ENCODE assay signal across 17 cellular contexts in the genomic region with DNA sequence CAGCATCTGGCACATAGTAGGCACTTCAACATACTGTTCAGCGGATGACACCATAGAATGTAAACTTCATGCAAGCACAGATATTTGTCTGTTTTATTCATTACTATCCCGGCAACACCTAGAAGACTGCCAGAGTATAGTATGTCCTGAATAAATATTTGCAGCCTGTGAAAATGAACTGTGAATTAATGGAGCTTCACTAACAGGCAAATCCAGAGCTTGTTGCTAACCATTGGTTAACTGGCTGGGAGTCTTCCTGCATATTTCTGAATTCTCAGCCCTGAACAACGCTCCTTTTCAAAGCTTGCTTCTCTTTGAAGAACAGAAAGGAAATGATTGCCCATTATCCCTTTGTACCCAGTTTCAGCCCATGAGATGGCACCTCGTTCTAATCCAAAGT.
"Had no signal": no experiment of that assay in that cellular context is flagged by ENCODE, and none has a peak within 500 bp of the region (broad histone marks: within the 10 kb centered on the region; RNA-seq: fewer than 3 reads in every experiment).

No MANE protein-coding gene starts in this region.

- H3K36me3 Mint-ChIP-seq: brain had no signal

- ATAC-seq: left colon had no signal

- H3K4me3 ChIP-seq: lung, pancreas, tibial artery had no signal

- H3K27me3 Mint-ChIP-seq: activated naive CD4-positive, alpha-beta T cell treated with anti-CD3 and anti-CD28 coated beads, Interleukin-2, amount 50 U/mL, for 24 hours had no signal

- H3K9me3 Mint-ChIP-seq: activated B cell treated with CpG ODN at 0.5 μM for 24 hours; activated naive CD4-positive, alpha-beta T cell treated with anti-CD3 and anti-CD28 coated beads, Interleukin-2, amount 50 U/mL, for 24 hours; brain; central memory CD8-positive, alpha-beta T cell had no signal

- H3K36me3 ChIP-seq: pancreas, tibial artery had no signal

- H3K4me1 ChIP-seq: pancreas, tibial artery had no signal

- H3K27me3 ChIP-seq: pancreas had no signal

- H3K9me3 ChIP-seq: pancreas, tibial artery had no signal

- DNase-seq: activated B cell treated with CpG ODN at 0.5 μM for 24 hours; activated CD4-positive, alpha-beta T cell treated with anti-CD3 and anti-CD28 coated beads, Interleukin-2, amount 50 U/mL, for 1 hour; activated effector memory CD4-positive, alpha-beta T cell treated with anti-CD3 and anti-CD28 coated beads, Interleukin-2, amount 50 U/mL, for 16 hours; activated T-cell treated with anti-CD3 and anti-CD28 coated beads for 4 hours; amygdala; cortex of kidney; effector CD4-positive, alpha-beta T cell; left colon; pancreas; stimulated activated CD4-positive, alpha-beta T cell treated with anti-CD3 and anti-CD28 coated beads, Interleukin-12 subunit alpha, Interleukin-12 subunit beta, amount 100 ng/mL, for 4 hours; stimulated activated CD4-positive, alpha-beta T cell treated with anti-CD3 and anti-CD28 coated beads, Interleukin-2, amount 100 ng/mL, for 24 hours; SW 1271; tibial artery had no signal

- H3K4me3 Mint-ChIP-seq: activated B cell treated with CpG ODN at 0.5 μM for 24 hours; activated naive CD4-positive, alpha-beta T cell treated with anti-CD3 and anti-CD28 coated beads, Interleukin-2, amount 50 U/mL, for 24 hours; brain; central memory CD8-positive, alpha-beta T cell had no signal

- H3K27ac Mint-ChIP-seq: activated B cell treated with CpG ODN at 0.5 μM for 24 hours; activated naive CD4-positive, alpha-beta T cell treated with anti-CD3 and anti-CD28 coated beads, Interleukin-2, amount 50 U/mL, for 24 hours; brain had no signal

- H3K4me1 Mint-ChIP-seq: activated B cell treated with CpG ODN at 0.5 μM for 24 hours had no signal

- H3K27ac ChIP-seq: pancreas, tibial artery had no signal
